8 cellular contexts compared by ENCODE assay signal in the genomic region with DNA sequence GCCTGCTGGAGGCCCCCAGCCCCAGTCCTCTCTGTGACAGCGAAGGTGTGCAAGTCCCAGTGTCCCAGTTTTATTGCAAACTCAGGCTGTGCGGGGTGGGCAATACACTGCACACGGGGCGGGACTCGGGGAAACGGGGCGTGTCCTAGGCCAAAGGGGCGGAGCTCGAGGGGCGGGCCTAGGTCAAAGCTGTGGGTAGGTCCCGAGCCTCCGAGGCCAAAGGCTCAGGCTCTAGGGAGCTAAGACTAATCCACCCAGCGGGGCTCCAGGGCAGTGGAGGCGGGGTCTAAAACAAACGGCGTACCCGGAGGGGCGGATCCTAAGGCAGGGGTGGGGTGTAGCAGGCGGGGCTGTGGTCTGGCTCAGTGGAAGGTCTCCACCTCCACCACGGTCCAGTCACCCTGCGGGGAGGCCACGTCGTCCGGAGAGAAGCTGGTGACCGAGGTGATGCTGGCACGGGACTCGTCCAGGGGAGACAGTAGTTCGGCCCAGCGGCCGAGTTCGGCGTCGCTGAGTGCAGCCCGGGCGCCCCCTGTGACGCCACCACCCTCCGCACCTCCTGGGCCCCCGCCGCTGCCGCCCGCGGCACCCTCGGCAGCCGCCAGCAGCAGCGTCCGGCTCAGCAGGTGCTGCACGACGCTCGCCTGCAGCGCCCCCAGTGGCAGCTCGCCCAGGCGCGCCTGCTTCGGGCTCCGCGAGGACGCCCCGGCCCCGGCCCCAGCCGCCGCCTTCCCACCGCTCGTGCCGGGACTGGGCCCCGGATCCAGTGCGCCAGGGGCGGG. TPM values are rescaled to one million over a fixed set of nuclear protein-coding genes. Genes with fewer than 3 reads are reported as not detected.
DNase-seq lines count a peak whose midpoint lies in the region; ATAC-seq, FAIRE-seq and TF ChIP-seq lines count a peak whose summit lies in the region.

No MANE protein-coding gene starts in this region.

- intact Hi-C loops in ascending aorta (cut with DNase I) = no loop called here

- no peaks in the 10 kb centered on the region for H3K36me3 ChIP-seq in ascending aorta
- H3K36me3 ChIP-seq in small intestine (ENCODE audit: control insufficient read depth in 2 of 2, insufficient read depth in 2 of 2, low read length in 2 of 2) = no peaks in the 10 kb centered on the region

- H3K27me3 ChIP-seq in ascending aorta = peaks cover 12% of the 10 kb centered on the region
- peaks cover 6 to 12% of the 10 kb centered on the region in 2 donors for H3K27me3 ChIP-seq in small intestine (ENCODE audit: control insufficient read depth in 2 of 2, insufficient read depth in 2 of 2, low read length in 2 of 2)

- no peak for FAIRE-seq in small intestine (lab: Jason Lieb, UNC)

- 0 to 2% (median 1%) methylated on average over 31 to 67 of the region's 67 CpGs for WGBS in small intestine, 3 donors

- H3K9me3 ChIP-seq in ascending aorta = no peaks in the 10 kb centered on the region
- H3K9me3 ChIP-seq in iPS-18c (ENCODE audit: control insufficient read depth, insufficient read depth, low read length) = no peaks in the 10 kb centered on the region
- peaks cover 2% of the 10 kb centered on the region for H3K9me3 ChIP-seq in small intestine (ENCODE audit: control insufficient read depth, low read depth)

- DNase-seq in HK-2 (ENCODE audit: unreplicated experiment) (peak; percentile 77), T-helper 2 cell (peak; percentile 73 to 90 (median 80)), ascending aorta (ENCODE audit: low spot score in 2 of 2) (peak in 1 of 2 donors; percentile 77), small intestine (peak; percentile 78), NCI-H345 treated with DMSO at 0.1 percent for 48 hours (lab: John Stamatoyannopoulos, UW; ENCODE audit: unreplicated experiment) (no peak)

- H3K27ac ChIP-seq in C4-2B = peak overlapping the region; percentile 65
- H3K27ac ChIP-seq in ascending aorta = no peak overlapping the region
- peak overlapping the region in 1 of 2 donors; percentile 84 for H3K27ac ChIP-seq in small intestine (ENCODE audit: low read depth in 1 of 2, low read length in 1 of 2)

- H3K4me3 ChIP-seq in ascending aorta = peak overlapping the region; percentile 46 to 61
- H3K4me3 ChIP-seq in iPS-18c (ENCODE audit: insufficient read depth, low read depth, low read length) = peak overlapping the region; percentile 58
- peak overlapping the region; percentile 21 to 34 for H3K4me3 ChIP-seq in small intestine (ENCODE audit: low read depth in 1 of 2, low read length in 2 of 2)

- peak; percentile 88 for TF ChIP-seq CTCF in C4-2B (conservative IDR thresholded peaks at IDR 0.05)
- TF ChIP-seq CTCF in ascending aorta (IDR thresholded peaks at IDR 0.05) = peak in 2 of 3 experiments; percentile 55 to 89

- ATAC-seq in GM19455 (IDR thresholded peaks at IDR 0.05; ENCODE audit: unreplicated experiment) = peak; percentile 64

- peaks cover 15 to 17% of the 10 kb centered on the region in 2 donors for H3K4me1 ChIP-seq in ascending aorta
- H3K4me1 ChIP-seq in small intestine (ENCODE audit: control insufficient read depth in 2 of 2, insufficient read depth in 1 of 2, low read depth in 1 of 2, low read length in 1 of 2) = peaks cover 0 to 3% of the 10 kb centered on the region in 2 donors

RNA-seq across cellular contexts. Expression of gene PRR36, which starts 5.3 kb away (rescaled TPM):
- total RNA-seq in ascending aorta = not detected
- under 1 TPM in 1 of 3 donors, not detected in 2; 0.22 TPM for polyA plus RNA-seq in small intestine

RNA-seq across cellular contexts. Expression of gene LRRC8E, which starts 19.4 kb away (rescaled TPM):
- not detected for total RNA-seq in ascending aorta
- under 1 TPM; 0.27 to 0.67 (median 0.52) TPM for polyA plus RNA-seq in small intestine

RNA-seq across cellular contexts. Expression of gene MAP2K7, which starts 34.8 kb away (rescaled TPM):
- 37.3 TPM for total RNA-seq in ascending aorta
- 10 to 100 TPM; 17.3 to 22.4 (median 20.8) TPM for polyA plus RNA-seq in small intestine

RNA-seq across cellular contexts. Expression of gene EVI5L, which starts 38.8 kb away (rescaled TPM):
- 27.7 TPM for total RNA-seq in ascending aorta
- 1 to 10 TPM; 2.9 to 8.4 (median 3.5) TPM for polyA plus RNA-seq in small intestine

RNA-seq across cellular contexts. Expression of gene TGFBR3L, which starts 45.8 kb away (rescaled TPM):
- 7.1 TPM for total RNA-seq in ascending aorta
- under 1 TPM in 1 of 3 donors, not detected in 2; 0.21 TPM for polyA plus RNA-seq in small intestine
